ENCODE assay signal across 8 cellular contexts in genomic region chr7:17185690-17186070, GRCh38.
A peak's percentile ranks its signal among the peaks of the same experiment; 100 is the strongest.
DNase-seq lines count a peak whose midpoint lies in the region; ATAC-seq and TF ChIP-seq lines count a peak whose summit lies in the region.

No MANE protein-coding gene starts in this region.

- H3K27ac ChIP-seq in dorsolateral prefrontal cortex = no peak overlapping the region
- H3K27ac ChIP-seq in ovary = no peak overlapping the region

- ATAC-seq in GM21723 (IDR thresholded peaks at IDR 0.05; ENCODE audit: unreplicated experiment) = peak; percentile 98
- ATAC-seq in esophagus mucosa = peak; percentile 31

- no peaks in the 10 kb centered on the region for H3K27me3 ChIP-seq in dorsolateral prefrontal cortex
- H3K27me3 ChIP-seq in ovary = no peaks in the 10 kb centered on the region

- in situ Hi-C loops in KBM-7 (cut with MboI; ENCODE audit: low pct_unique_long_range_greater_than_20kb, low sequenced_read_pairs) = no loop called here

- TF ChIP-seq POLR2A in ovary (IDR thresholded peaks at IDR 0.05) = no peak

- 35 to 58% (median 37%) methylated on average over 4 of the region's 4 CpGs for WGBS in ovary, 3 donors

- DNase-seq in GM12865 (ENCODE audit: low read depth) (peak; percentile 75), KBM-7 (peak; percentile 71), dorsolateral prefrontal cortex (no peak), ovary (no peak), NCI-H2196 treated with DMSO at 0.1 percent for 48 hours (lab: John Stamatoyannopoulos, UW; ENCODE audit: unreplicated experiment) (no peak)
- no peak for DNase-seq in stimulated activated CD4-positive, alpha-beta T cell treated with anti-CD3 and anti-CD28 coated beads, Interleukin-1b, Interleukin-23, amount 100 ng/mL, for 48 hours

- TF ChIP-seq CTCF in GM12865 (IDR thresholded peaks at IDR 0.05; ENCODE audit: insufficient read depth, low read depth, low read length, missing control alignments) (no peak), dorsolateral prefrontal cortex (IDR thresholded peaks at IDR 0.05 in 54 of 56, conservative IDR thresholded peaks at IDR 0.05 in 2 of 56; ENCODE audit: low read depth in 1 of 56, partially characterized antibody in 56 of 56) (no peak), ovary (IDR thresholded peaks at IDR 0.05) (no peak)

- H3K4me3 ChIP-seq in GM12865 (ENCODE audit: low read depth, low read length) = no peak overlapping the region
- H3K4me3 ChIP-seq in dorsolateral prefrontal cortex = no peak overlapping the region
- no peak overlapping the region for H3K4me3 ChIP-seq in ovary

- no peaks in the 10 kb centered on the region for H3K4me1 ChIP-seq in ovary (ENCODE audit: insufficient read depth)

- H3K36me3 ChIP-seq in ovary = no peaks in the 10 kb centered on the region

- intact Hi-C loops in dorsolateral prefrontal cortex (cut with DNase I) = no loop called here
- intact Hi-C loops in ovary (cut with DNase I) = no loop called here

- H3K9me3 ChIP-seq in ovary = no peaks in the 10 kb centered on the region

- no peak for TF ChIP-seq EP300 in ovary (IDR thresholded peaks at IDR 0.05)

Comparison
In these comparisons a context has a peak if more than half of its experiments do, and no peak if none do; other contexts are left out.
1. DNase-seq: peak in GM12865 (single experiment) and KBM-7 (single experiment); none in dorsolateral prefrontal cortex (0 of 10), ovary (0 of 5), NCI-H2196 treated with DMSO at 0.1 percent for 48 hours (single experiment) and stimulated activated CD4-positive, alpha-beta T cell treated with anti-CD3 and anti-CD28 coated beads, Interleukin-1b, Interleukin-23, amount 100 ng/mL, for 48 hours (single experiment).